Comparison of ENCODE assay signal across 8 cellular contexts in genomic region chr5:62412549-62413329, GRCh38. TPM values are rescaled to one million over a fixed set of nuclear protein-coding genes. Genes with fewer than 3 reads are reported as not detected.
A peak's percentile ranks its signal among the peaks of the same experiment; 100 is the strongest.
DNase-seq lines count a peak whose midpoint lies in the region; ATAC-seq, FAIRE-seq and TF ChIP-seq lines count a peak whose summit lies in the region.

Gene IPO11 (plus strand): TSS chr5:62412763. CDS start chr5:62437280, 24,517 bp downstream.

- peaks cover 8 to 31% (median 28%) of the 10 kb centered on the region in 4 donors for H3K4me1 Mint-ChIP-seq in naive thymus-derived CD8-positive, alpha-beta T cell

- H3K36me3 Mint-ChIP-seq in naive thymus-derived CD8-positive, alpha-beta T cell, result peaks cover 0 to 8% (median 0%) of the 10 kb centered on the region in 3 donors

- H3K4me2 ChIP-seq in Loucy (ENCODE audit: low read depth, low read length, poor library complexity, severe bottlenecking), result peak within 1 kb of the TSS; percentile 93

- H4K20me1 ChIP-seq in Loucy (ENCODE audit: insufficient read depth, low read length, poor library complexity, severe bottlenecking), result peaks cover 6% of the 10 kb centered on the region

- H3K9me3 ChIP-seq in Loucy (ENCODE audit: insufficient read depth, low read depth, low read length), result no peaks in the 10 kb centered on the region

- no peaks in the 10 kb centered on the region for H3K27me3 ChIP-seq in Loucy (ENCODE audit: insufficient read depth, low read length, poor library complexity, severe bottlenecking)

- H3K27me3 Mint-ChIP-seq in naive thymus-derived CD8-positive, alpha-beta T cell, result peaks cover 0 to 3% (median 0%) of the 10 kb centered on the region in 5 donors

- peak within 1 kb of the TSS; percentile 89 for H3K4me3 ChIP-seq in Loucy (ENCODE audit: low read length, poor library complexity, severe bottlenecking)
- peak within 1 kb of the TSS; percentile 56 for H3K4me3 ChIP-seq in fibroblast of mammary gland (ENCODE audit: control insufficient read depth, low read depth, low read length)

- peak; percentile 73 for TF ChIP-seq POLR2A in H54 (IDR thresholded peaks at IDR 0.05; ENCODE audit: low read depth, low read length)
- TF ChIP-seq POLR2A in Raji (IDR thresholded peaks at IDR 0.05; ENCODE audit: insufficient read depth, low read depth, low read length), result peak; percentile 84

- peak; percentile 100 for DNase-seq in EL
- DNase-seq in H54 (ENCODE audit: insufficient read length, low spot score), result peak; percentile 86
- DNase-seq in activated T-helper 9 cell treated with anti-CD3 and anti-CD28 coated beads, Interleukin-2, amount 50 U/mL, for 16 hours (ENCODE audit: low read depth), result peak; percentile 97
- peak; percentile 98 for DNase-seq in fibroblast of mammary gland (ENCODE audit: low read depth)
- peak; percentile 94 to 99 (median 98) for DNase-seq in naive thymus-derived CD8-positive, alpha-beta T cell
- peak; percentile 96 to 98 (median 97) for DNase-seq in stimulated activated naive CD4-positive, alpha-beta T cell (lab: John Stamatoyannopoulos, UW)

- H3F3A ChIP-seq in Loucy (ENCODE audit: low read depth), result no peaks in the 10 kb centered on the region

- ATAC-seq in naive thymus-derived CD8-positive, alpha-beta T cell, result peak; percentile 88 to 93

- H3K4me1 ChIP-seq in Loucy (ENCODE audit: insufficient read depth, low read length, poor library complexity, severe bottlenecking), result peaks cover 26% of the 10 kb centered on the region

- no peaks in the 10 kb centered on the region for H3K9me3 Mint-ChIP-seq in naive thymus-derived CD8-positive, alpha-beta T cell

- peak; percentile 96 for FAIRE-seq in H54 (lab: Jason Lieb, UNC)

- H2AFZ ChIP-seq in Loucy (ENCODE audit: low read length), result peak within 1 kb of the TSS; percentile 91

- H3K9ac ChIP-seq in Loucy (ENCODE audit: low read depth, low read length, poor library complexity, severe bottlenecking), result peak within 1 kb of the TSS; percentile 80

- H3K79me2 ChIP-seq in Loucy (ENCODE audit: insufficient read depth, low read length), result peaks cover 51% of the 10 kb centered on the region

- peak within 1 kb of the TSS; percentile 87 to 94 (median 92) for H3K4me3 Mint-ChIP-seq in naive thymus-derived CD8-positive, alpha-beta T cell

- TF ChIP-seq CTCF in Loucy (conservative IDR thresholded peaks at IDR 0.05; ENCODE audit: low read length) (no peak), fibroblast of mammary gland (conservative IDR thresholded peaks at IDR 0.05; ENCODE audit: control insufficient read depth, insufficient read depth, low read depth, low read length) (no peak)

- H3K36me3 ChIP-seq in Loucy (ENCODE audit: insufficient read depth, low read length), result no peaks in the 10 kb centered on the region

- H3K9me2 ChIP-seq in Loucy (replicated peaks; ENCODE audit: low read depth, low read length), result no peaks in the 10 kb centered on the region

- POLR2A ChIA-PET in naive thymus-derived CD8-positive, alpha-beta T cell (lab: Charles Lee), result interaction anchor here (0.6 to 2.8 kb wide), 6 partner anchors 9 to 110 kb away, joined by 3 to 41 read pairs (median 4); partner anchors contain the start of genes DIMT1 and KIF2A

- peak within 1 kb of the TSS; percentile 87 to 97 (median 96) for H3K27ac Mint-ChIP-seq in naive thymus-derived CD8-positive, alpha-beta T cell

RNA-seq across cellular contexts. Expression of gene IPO11, which starts in this region (rescaled TPM):
- total RNA-seq in naive thymus-derived CD8-positive, alpha-beta T cell, result 10 to 100 TPM; 22.6 to 24.1 TPM
- polyA plus RNA-seq in naive thymus-derived CD8-positive, alpha-beta T cell, result 10 to 100 TPM in 1 of 3 donors, 1 to 10 TPM in 2; 6.4 to 10.4 (median 6.6) TPM

Comparison
In these comparisons a context has a peak if more than half of its experiments do, and no peak if none do; other contexts are left out.
1. Peak in every context shown above with its lines: DNase-seq, ATAC-seq and H3K4me3 ChIP-seq.